Comparison of ENCODE assay signal across 16 cellular contexts in the genomic region with DNA sequence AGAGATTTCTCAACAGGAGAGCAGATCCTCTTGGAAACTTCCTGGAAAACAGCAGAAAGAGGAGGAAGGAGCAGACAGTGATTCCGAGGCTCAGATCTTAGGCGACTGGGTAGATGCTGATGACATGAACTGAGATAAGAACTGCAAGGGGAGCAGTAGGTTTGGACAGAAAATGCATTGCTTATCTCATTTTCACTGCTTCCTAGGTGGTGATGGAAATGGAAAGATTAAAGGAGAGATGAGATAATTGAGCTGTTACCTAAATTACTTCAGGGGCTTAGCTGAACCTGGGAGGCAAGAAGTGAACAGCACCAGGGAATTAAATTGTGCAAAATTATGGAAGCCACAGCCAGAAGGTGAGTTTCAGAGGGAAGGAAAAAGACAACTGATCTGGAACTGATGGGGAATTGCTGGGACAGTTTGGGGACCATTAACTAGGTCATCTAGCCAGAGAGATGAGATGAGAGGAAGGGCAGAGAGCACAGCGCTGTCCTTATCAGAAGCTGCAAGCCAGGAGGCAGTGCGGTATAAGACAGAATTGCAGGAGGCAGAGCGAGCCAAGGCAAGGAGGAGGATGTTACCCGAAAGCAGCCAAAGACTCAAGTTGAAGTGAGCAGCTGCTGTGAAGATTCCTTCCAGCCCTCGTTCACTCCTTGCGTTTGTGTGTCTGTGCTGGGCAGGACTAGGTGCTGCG.
DNase-seq lines count a peak whose midpoint lies in the region; TF ChIP-seq lines count a peak whose summit lies in the region.
"Had no signal": no experiment of that assay in that cellular context is flagged by ENCODE, and none has a peak within 500 bp of the region (broad histone marks: within the 10 kb centered on the region; RNA-seq: fewer than 3 reads in every experiment).

No MANE protein-coding gene starts in this region.

- TF ChIP-seq POLR2A in testis (IDR thresholded peaks at IDR 0.05) = no peak

- H3K4me1 ChIP-seq in mesendoderm (ENCODE audit: control insufficient read depth, low read depth, low read length) = peaks cover 2% of the 10 kb centered on the region
- H3K4me1 ChIP-seq in testis = no peaks in the 10 kb centered on the region
- H3K4me1 ChIP-seq: BE2C, Peyer's patch had no signal

- no peak overlapping the region for H3K9ac ChIP-seq in mesendoderm (ENCODE audit: low read length)

- H3K27me3 ChIP-seq in mesendoderm (ENCODE audit: insufficient read depth, low read length, poor library complexity) (no peaks in the 10 kb centered on the region), testis (no peaks in the 10 kb centered on the region)
- H3K27me3 ChIP-seq: BE2C, Peyer's patch had no signal

- H3K79me1 ChIP-seq in mesendoderm (ENCODE audit: low read length) = no peaks in the 10 kb centered on the region

- no peak overlapping the region for H3K18ac ChIP-seq in mesendoderm (ENCODE audit: low read length)

- TF ChIP-seq CTCF in testis (IDR thresholded peaks at IDR 0.05) = no peak

- no CpG with 5 or more reads among the region's 9 CpGs for WGBS in mesendoderm (ENCODE audit: extremely low coverage, insufficient coverage, low lambda C conversion rate)
- WGBS in testis, 2 donors = 57 to 74% methylated on average over 9 of the region's 9 CpGs

- no peak overlapping the region for H3K4me2 ChIP-seq in mesendoderm (ENCODE audit: low read length)

- H3K36me3 ChIP-seq in mesendoderm (ENCODE audit: control insufficient read depth, insufficient read depth, low read length) (no peaks in the 10 kb centered on the region), testis (ENCODE audit: low read depth, missing control alignments) (no peaks in the 10 kb centered on the region)
- H3K36me3 ChIP-seq: BE2C, Peyer's patch had no signal

- H2BK5ac ChIP-seq in mesendoderm (ENCODE audit: low read length) = no peak overlapping the region

- no peak overlapping the region for H2AK5ac ChIP-seq in mesendoderm (ENCODE audit: low read length)

- H2BK15ac ChIP-seq in mesendoderm (replicated peaks; ENCODE audit: low read depth) = no peak overlapping the region

- H3K56ac ChIP-seq in mesendoderm (ENCODE audit: low read length) = no peak overlapping the region

- H3K4me3 ChIP-seq in mesendoderm (ENCODE audit: low read length) (no peak overlapping the region), testis (no peak overlapping the region)
- H3K4me3 ChIP-seq: Peyer's patch had no signal

- H2BK120ac ChIP-seq in mesendoderm (ENCODE audit: low read depth, low read length) = no peak overlapping the region

- no peak overlapping the region for H3K23ac ChIP-seq in mesendoderm (ENCODE audit: low read length)

- H4K8ac ChIP-seq in mesendoderm (ENCODE audit: low read depth, low read length) = no peak overlapping the region

- no peak overlapping the region for H4K5ac ChIP-seq in mesendoderm (ENCODE audit: low read length)

- H3K79me2 ChIP-seq in mesendoderm (ENCODE audit: control insufficient read depth, insufficient read depth, low read length) = no peaks in the 10 kb centered on the region

- no peak overlapping the region for H3K4ac ChIP-seq in mesendoderm (ENCODE audit: low read depth, low read length)

- H3K27ac ChIP-seq in mesendoderm (ENCODE audit: low read depth, low read length) (no peak overlapping the region), testis (no peak overlapping the region)
- H3K27ac ChIP-seq: Peyer's patch had no signal

- intact Hi-C loops in testis (cut with DNase I; ENCODE audit: low total_unique reads) = no loop called here

- peak; percentile 81 for DNase-seq in SK-N-DZ (ENCODE audit: low spot score)
- peak; percentile 64 for DNase-seq in cerebellum (ENCODE audit: low spot score)
- peak; percentile 72 for DNase-seq in mesendoderm
- peak; percentile 67 for DNase-seq in testis
- no peak for DNase-seq in DMS114 treated with DMSO at 0.1 percent for 48 hours (lab: John Stamatoyannopoulos, UW; ENCODE audit: unreplicated experiment)
- DNase-seq in activated T-cell treated with anti-CD3 and anti-CD28 coated beads, Interleukin-2, amount 50 U/mL, for 1 hour = no peak
- no peak for DNase-seq in NCI-H146 treated with DMSO at 0.1 percent for 48 hours (lab: John Stamatoyannopoulos, UW; ENCODE audit: unreplicated experiment)
- DNase-seq: BE2C; CD8-positive, alpha-beta memory T cell; KG1; NCI-H1092 treated with DMSO at 0.1 percent for 48 hours; NCI-H187 treated with DMSO at 0.1 percent for 48 hours; NCI-H2171; NCI-H510A; Peyer's patch; SHP77 treated with DMSO at 0.1 percent for 48 hours had no signal

- H3K9me3 ChIP-seq in testis = no peaks in the 10 kb centered on the region
- H3K9me3 ChIP-seq: BE2C, Peyer's patch had no signal

Comparison
In these comparisons a context has a peak if more than half of its experiments do, and no peak if none do; other contexts are left out.
1. DNase-seq: peak in SK-N-DZ (single experiment), cerebellum (single experiment), mesendoderm (single experiment) and testis (single experiment); none in DMS114 treated with DMSO at 0.1 percent for 48 hours (single experiment), activated T-cell treated with anti-CD3 and anti-CD28 coated beads, Interleukin-2, amount 50 U/mL, for 1 hour (single experiment) and NCI-H146 treated with DMSO at 0.1 percent for 48 hours (single experiment).